Comparison of ENCODE assay signal across 16 cellular contexts in the genomic region with DNA sequence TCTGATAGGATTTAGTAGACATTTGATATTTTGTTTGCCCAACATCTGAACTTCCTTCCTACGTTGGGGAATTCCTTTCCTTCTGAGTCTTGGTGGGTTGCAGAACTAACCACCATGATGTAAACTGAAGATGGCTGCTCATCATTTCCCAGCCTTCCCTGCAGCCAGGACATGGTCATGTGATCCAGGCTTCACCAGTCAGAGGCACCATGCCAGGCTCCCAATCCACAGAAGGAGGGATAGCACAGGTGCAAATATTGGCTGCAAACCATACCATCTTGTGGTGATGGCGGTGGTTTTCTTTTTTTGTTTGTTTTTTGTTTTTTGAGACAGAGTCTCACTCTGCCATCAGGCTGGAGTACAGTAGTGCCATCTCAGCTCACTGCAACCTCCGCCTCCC. TPM values are rescaled to one million over a fixed set of nuclear protein-coding genes. Genes with fewer than 3 reads are reported as not detected.
DNase-seq lines count a peak whose midpoint lies in the region; ATAC-seq and TF ChIP-seq lines count a peak whose summit lies in the region.
"Had no signal": no experiment of that assay in that cellular context is flagged by ENCODE, and none has a peak within 500 bp of the region (broad histone marks: within the 10 kb centered on the region; RNA-seq: fewer than 3 reads in every experiment).

No MANE protein-coding gene starts in this region.

- no peak overlapping the region for H3K4me3 ChIP-seq in SK-N-SH (ENCODE audit: low read depth in 2 of 2, low read length in 1 of 2)
- H3K4me3 ChIP-seq in Jurkat, Clone E6-1 (ENCODE audit: low read length), result no peak overlapping the region

- H3K27me3 ChIP-seq in SK-N-SH (ENCODE audit: insufficient read depth), result no peaks in the 10 kb centered on the region

- TF ChIP-seq RAD21 in SK-N-SH (IDR thresholded peaks at IDR 0.05; ENCODE audit: low read length), result no peak

- H3K9me2 ChIP-seq in SK-N-SH, result no peaks in the 10 kb centered on the region

- CTCF ChIA-PET in SK-N-SH (lab: Yijun Ruan, JAX), result interaction anchor here (1.1 to 16.7 kb wide), 7 partner anchors 8 to 396 kb away, joined by 3 to 305 read pairs (median 9); partner anchors contain the start of gene NUBP1

- H3K9me3 ChIP-seq in SK-N-SH, result no peaks in the 10 kb centered on the region

- WGBS in SK-N-SH (ENCODE audit: low lambda C conversion rate), result 82% methylated on average over 3 of the region's 3 CpGs

- POLR2A ChIA-PET in SK-N-SH (lab: Yijun Ruan, JAX), result no interaction called here

- H4K20me1 ChIP-seq in SK-N-SH (ENCODE audit: insufficient read depth), result no peaks in the 10 kb centered on the region

- ATAC-seq in SK-N-SH treated with all-trans-retinoic acid at 6 μM for 48 hours (no peak), natural killer cell (no peak)

- TF ChIP-seq CTCF in SK-N-SH (IDR thresholded peaks at IDR 0.05), result no peak
- no peak for TF ChIP-seq CTCF in natural killer cell (IDR thresholded peaks at IDR 0.05)

- DNase-seq in SK-N-SH (no peak), RPMI8226 (peak; percentile 15), myocyte (ENCODE audit: low read depth) (peak; percentile 70), natural killer cell (no peak), NCI-H748 treated with DMSO at 0.1 percent for 48 hours (lab: John Stamatoyannopoulos, UW) (no peak), NCI-H526 treated with DMSO at 0.1 percent for 48 hours (lab: John Stamatoyannopoulos, UW) (no peak)
- DNase-seq in Jurkat, Clone E6-1 (ENCODE audit: low read depth, low spot score), result peak; percentile 8
- DNase-seq: C1 segment of cervical spinal cord; CD4-positive, alpha-beta memory T cell; DMS153; DMS79 treated with DMSO at 0.1 percent for 48 hours; EL; HCEC 1CT; HFFc6 had no signal

- no peak overlapping the region for H2AFZ ChIP-seq in SK-N-SH (ENCODE audit: low read depth)

- H3K79me2 ChIP-seq in SK-N-SH (ENCODE audit: insufficient read depth), result no peaks in the 10 kb centered on the region

- H3K36me3 Mint-ChIP-seq in natural killer cell, result no peaks in the 10 kb centered on the region
- H3K36me3 Mint-ChIP-seq: CD4-positive, alpha-beta memory T cell had no signal

- no peaks in the 10 kb centered on the region for H3K9me3 Mint-ChIP-seq in natural killer cell
- H3K9me3 Mint-ChIP-seq: CD4-positive, alpha-beta memory T cell; HFFc6 had no signal

- no peaks in the 10 kb centered on the region for H3F3A ChIP-seq in SK-N-SH (replicated peaks; ENCODE audit: insufficient read depth)

- no peak overlapping the region for H3K27ac ChIP-seq in SK-N-SH (ENCODE audit: low read depth in 2 of 2, low read length in 1 of 2)

- no peak for TF ChIP-seq EP300 in SK-N-SH (IDR thresholded peaks at IDR 0.05; ENCODE audit: borderline replicate concordance in 1 of 2, low read depth in 1 of 2, low read length in 1 of 2)

- H3K9ac ChIP-seq in SK-N-SH, result no peak overlapping the region

- H3K4me1 Mint-ChIP-seq in natural killer cell, result no peaks in the 10 kb centered on the region

- no peaks in the 10 kb centered on the region for H3K4me1 ChIP-seq in SK-N-SH (ENCODE audit: control insufficient read depth in 1 of 2, insufficient read depth in 2 of 2, low read depth in 1 of 2, low read length in 1 of 2)

- H3K27me3 Mint-ChIP-seq in natural killer cell (ENCODE audit: low read depth in 2 of 2), result peaks cover 6 to 8% of the 10 kb centered on the region in 2 donors
- H3K27me3 Mint-ChIP-seq: B cell had no signal

- no peaks in the 10 kb centered on the region for H3K36me3 ChIP-seq in SK-N-SH (replicated peaks in 1 of 2; ENCODE audit: control insufficient read depth in 1 of 2, insufficient read depth in 2 of 2, low read length in 1 of 2)

- H3K4me3 Mint-ChIP-seq in natural killer cell, result no peak overlapping the region
- H3K4me3 Mint-ChIP-seq: B cell; CD4-positive, alpha-beta memory T cell; HFFc6 had no signal

- intact Hi-C loops in natural killer cell (cut with micrococcal nuclease), result no loop called here

- H3K4me2 ChIP-seq in SK-N-SH, result no peak overlapping the region

- H3K27ac Mint-ChIP-seq in natural killer cell, result no peak overlapping the region
- H3K27ac Mint-ChIP-seq: B cell; CD4-positive, alpha-beta memory T cell; HFFc6 had no signal

TF ChIP-seq in SK-N-SH, 30 proteins besides CTCF, POLR2A, EP300 and RAD21:
- TF ChIP-seq NRF1 (IDR thresholded peaks at IDR 0.05; ENCODE audit: low read depth, low read length) (no peak), TCF12 (IDR thresholded peaks at IDR 0.05) (no peak), SIN3A (IDR thresholded peaks at IDR 0.05; ENCODE audit: borderline replicate concordance, low read depth, low read length) (no peak)
- TF ChIP-seq, protein P1, sequence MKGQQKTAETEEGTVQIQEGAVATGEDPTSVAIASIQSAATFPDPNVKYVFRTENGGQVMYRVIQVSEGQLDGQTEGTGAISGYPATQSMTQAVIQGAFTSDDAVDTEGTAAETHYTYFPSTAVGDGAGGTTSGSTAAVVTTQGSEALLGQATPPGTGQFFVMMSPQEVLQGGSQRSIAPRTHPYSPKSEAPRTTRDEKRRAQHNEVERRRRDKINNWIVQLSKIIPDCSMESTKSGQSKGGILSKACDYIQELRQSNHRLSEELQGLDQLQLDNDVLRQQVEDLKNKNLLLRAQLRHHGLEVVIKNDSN (IDR thresholded peaks at IDR 0.05; ENCODE audit: borderline replicate concordance, low read depth), result 0 out of 2 replicates have a peak, but pooled peaks have one; percentile 23

TF ChIP-seq in SK-N-SH treated with all-trans-retinoic acid at 6 μM for 48 hours, 23 proteins besides CTCF, POLR2A, EP300 and RAD21:
- no peak for TF ChIP-seq ZNF70 (CRISPR knock-in tag; IDR thresholded peaks at IDR 0.05)

RNA-seq across cellular contexts. Expression of gene EMP2, which starts 57.4 kb away (rescaled TPM):
- polyA plus RNA-seq in SK-N-SH (2012; rRNA removed), result 3.1 and 4.3 TPM in 2 replicates
- polyA plus RNA-seq in SK-N-SH (2012; cell fraction: cytosol; rRNA removed), result 2.5 and 3.7 TPM in 2 replicates
- polyA plus RNA-seq in SK-N-SH (2012; cell fraction: nucleus; rRNA removed), result 1.4 and 2.3 TPM in 2 replicates
- not detected for polyA plus RNA-seq in Jurkat, Clone E6-1 (2012; ENCODE audit: insufficient read depth, insufficient read length)
- total RNA-seq in myocyte, result 53.0 and 72.1 TPM in 2 replicates
- 50.7 TPM for polyA plus RNA-seq in myocyte (2012)
- total RNA-seq in natural killer cell, result not detected
- total RNA-seq: B cell; CD4-positive, alpha-beta memory T cell had no signal
- polyA plus RNA-seq: CD4-positive, alpha-beta memory T cell had no signal

Comparison
In these comparisons a context has a peak if more than half of its experiments do, and no peak if none do; other contexts are left out.
1. DNase-seq: peak in Jurkat, Clone E6-1 (single experiment), RPMI8226 (single experiment) and myocyte (single experiment); none in SK-N-SH (single experiment), natural killer cell (single experiment), NCI-H748 treated with DMSO at 0.1 percent for 48 hours (single experiment) and NCI-H526 treated with DMSO at 0.1 percent for 48 hours (single experiment).
2. RNA of gene EMP2, which starts 57.4 kb away (total RNA-seq): 53.0 to 72.1 TPM in myocyte; not detected in natural killer cell; every median in the first group is over 10 times any median in the second.